In the genomic region with DNA sequence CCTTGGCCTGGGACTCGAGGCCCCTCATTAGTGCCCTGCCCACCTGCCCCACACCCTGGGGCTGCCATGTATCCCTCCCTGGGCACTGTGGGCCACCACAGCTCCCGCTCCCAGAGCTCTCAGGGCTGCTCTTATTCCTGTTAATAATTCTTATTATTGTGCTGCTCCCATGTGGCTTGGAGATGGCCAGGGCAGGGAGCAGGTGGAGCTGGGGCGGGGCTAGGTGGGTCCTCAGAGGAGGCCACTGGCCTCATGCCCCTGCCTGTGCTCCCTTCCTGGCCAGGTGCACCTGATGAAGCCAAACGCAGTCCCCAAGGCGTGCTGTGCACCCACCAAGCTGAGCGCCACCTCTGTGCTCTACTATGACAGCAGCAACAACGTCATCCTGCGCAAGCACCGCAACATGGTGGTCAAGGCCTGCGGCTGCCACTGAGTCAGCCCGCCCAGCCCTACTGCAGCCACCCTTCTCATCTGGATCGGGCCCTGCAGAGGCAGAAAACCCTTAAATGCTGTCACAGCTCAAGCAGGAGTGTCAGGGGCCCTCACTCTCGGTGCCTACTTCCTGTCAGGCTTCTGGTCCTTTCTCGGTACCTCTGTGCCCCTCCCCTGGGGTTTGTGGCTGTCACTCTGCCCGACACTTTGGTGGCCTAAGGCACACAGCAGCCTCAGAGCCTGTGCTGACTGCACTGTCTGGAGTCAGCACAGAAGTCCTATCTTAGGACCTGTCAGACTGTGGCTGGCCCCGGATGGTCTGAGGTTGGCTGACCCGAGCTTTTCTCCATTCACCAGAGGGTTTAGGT, we compare ENCODE assay signal across 9 cellular contexts. TPM values are rescaled to one million over a fixed set of nuclear protein-coding genes. Genes with fewer than 3 reads are reported as not detected.
A peak's percentile ranks its signal among the peaks of the same experiment; 100 is the strongest.
DNase-seq lines count a peak whose midpoint lies in the region; ATAC-seq, FAIRE-seq and TF ChIP-seq lines count a peak whose summit lies in the region.
"Had no signal": no experiment of that assay in that cellular context is flagged by ENCODE, and none has a peak within 500 bp of the region (broad histone marks: within the 10 kb centered on the region; RNA-seq: fewer than 3 reads in every experiment).

No MANE protein-coding gene starts in this region.

- H3K36me3 ChIP-seq in MM.1S (replicated peaks; ENCODE audit: insufficient read depth, low read length), result 0 out of 2 replicates have a peak, but pooled peaks cover 3% of the 10 kb centered on the region
- H3K36me3 ChIP-seq in SK-N-SH (replicated peaks in 1 of 2; ENCODE audit: control insufficient read depth in 1 of 2, insufficient read depth in 2 of 2, low read length in 1 of 2), result peaks cover 0 to 13% of the 10 kb centered on the region in 2 experiments

- TF ChIP-seq POLR2A in H54 (IDR thresholded peaks at IDR 0.05; ENCODE audit: low read depth, low read length), result no peak

- no peak for TF ChIP-seq EP300 in SK-N-SH (IDR thresholded peaks at IDR 0.05; ENCODE audit: borderline replicate concordance in 1 of 2, low read depth in 1 of 2, low read length in 1 of 2)

- ATAC-seq in GM18511 (IDR thresholded peaks at IDR 0.05; ENCODE audit: unreplicated experiment) (peak; percentile 98), GM21576 (IDR thresholded peaks at IDR 0.05; ENCODE audit: unreplicated experiment) (peak; percentile 93), right cardiac atrium (peak; percentile 29 to 53)

- H3K4me3 ChIP-seq in MM.1S (ENCODE audit: low read length), result no peak overlapping the region
- no peak overlapping the region for H3K4me3 ChIP-seq in right cardiac atrium (ENCODE audit: low read length)
- H3K4me3 ChIP-seq in SK-N-SH (ENCODE audit: low read depth in 2 of 2, low read length in 1 of 2), result no peak overlapping the region
- H3K4me3 ChIP-seq: dorsolateral prefrontal cortex had no signal

- POLR2A ChIA-PET in SK-N-SH (lab: Yijun Ruan, JAX), result interaction anchor here (0.6 kb wide), 1 partner anchor 257 kb away, joined by 3 read pairs; no protein-coding TSS in a partner anchor

- H3K9ac ChIP-seq in MM.1S (ENCODE audit: low read length) (peak overlapping the region; percentile 69), SK-N-SH (no peak overlapping the region)

- H2AFZ ChIP-seq in MM.1S (ENCODE audit: low read length), result no peak overlapping the region
- no peak overlapping the region for H2AFZ ChIP-seq in SK-N-SH (ENCODE audit: low read depth)

- H3K79me2 ChIP-seq in MM.1S (ENCODE audit: low read length) (peaks cover 23% of the 10 kb centered on the region), SK-N-SH (ENCODE audit: insufficient read depth) (no peaks in the 10 kb centered on the region)

- H3K4me2 ChIP-seq in MM.1S (ENCODE audit: low read depth, low read length) (peak overlapping the region; percentile 71), SK-N-SH (no peak overlapping the region)

- H3K9me2 ChIP-seq in MM.1S (replicated peaks; ENCODE audit: insufficient read depth, low read length), result no peaks in the 10 kb centered on the region
- H3K9me2 ChIP-seq in SK-N-SH, result no peaks in the 10 kb centered on the region

- H3K27ac ChIP-seq in MM.1S (ENCODE audit: low read length), result peak overlapping the region; percentile 96
- peak overlapping the region; percentile 72 for H3K27ac ChIP-seq in right cardiac atrium (ENCODE audit: low read length)
- H3K27ac ChIP-seq in SK-N-SH (ENCODE audit: low read depth in 2 of 2, low read length in 1 of 2), result no peak overlapping the region
- H3K27ac ChIP-seq: dorsolateral prefrontal cortex had no signal

- H3F3A ChIP-seq in MM.1S (ENCODE audit: insufficient read depth, low read length) (peaks cover 29% of the 10 kb centered on the region), SK-N-SH (replicated peaks; ENCODE audit: insufficient read depth) (no peaks in the 10 kb centered on the region)

- no peak for TF ChIP-seq RAD21 in SK-N-SH (IDR thresholded peaks at IDR 0.05; ENCODE audit: low read length)

- H3K27me3 ChIP-seq in MM.1S (replicated peaks; ENCODE audit: insufficient read depth, low read length) (no peaks in the 10 kb centered on the region), right cardiac atrium (ENCODE audit: control insufficient read depth, insufficient read depth) (no peaks in the 10 kb centered on the region), SK-N-SH (ENCODE audit: insufficient read depth) (no peaks in the 10 kb centered on the region)
- H3K27me3 ChIP-seq: dorsolateral prefrontal cortex had no signal

- CTCF ChIA-PET in SK-N-SH (lab: Yijun Ruan, JAX), result interaction anchor here (3.4 kb wide), 1 partner anchor 14 kb away, joined by 15 read pairs; no protein-coding TSS in a partner anchor

- H4K20me1 ChIP-seq in MM.1S (ENCODE audit: insufficient read depth, low read length), result no peaks in the 10 kb centered on the region
- H4K20me1 ChIP-seq in SK-N-SH (ENCODE audit: insufficient read depth), result no peaks in the 10 kb centered on the region

- no peaks in the 10 kb centered on the region for H3K9me3 ChIP-seq in MM.1S (replicated peaks; ENCODE audit: insufficient read depth, low read length)
- no peaks in the 10 kb centered on the region for H3K9me3 ChIP-seq in right cardiac atrium (ENCODE audit: control insufficient read depth, low read length)
- no peaks in the 10 kb centered on the region for H3K9me3 ChIP-seq in SK-N-SH

- peak; percentile 97 for DNase-seq in MM.1S
- DNase-seq in right cardiac atrium, result no peak
- no peak for DNase-seq in ecto neural progenitor cell (ENCODE audit: low spot score)
- no peak for DNase-seq in H54 (ENCODE audit: insufficient read length, low spot score)
- no peak for DNase-seq in Kasumi-1 (lab: John Stamatoyannopoulos, UW)
- no peak for DNase-seq in SK-N-SH

- intact Hi-C loops in right cardiac atrium (cut with DNase I), result no loop called here

- 84% methylated on average over 17 of the region's 17 CpGs for WGBS in right cardiac atrium
- WGBS in SK-N-SH (ENCODE audit: low lambda C conversion rate), result 91% methylated on average over 13 of the region's 17 CpGs

- FAIRE-seq in H54 (lab: Jason Lieb, UNC), result no peak

- no peak for TF ChIP-seq CTCF in MM.1S (IDR thresholded peaks at IDR 0.05; ENCODE audit: low read length)
- no peak for TF ChIP-seq CTCF in SK-N-SH (IDR thresholded peaks at IDR 0.05)

- H3K4me1 ChIP-seq in MM.1S (ENCODE audit: low read length) (peaks cover 39% of the 10 kb centered on the region), right cardiac atrium (ENCODE audit: control insufficient read depth, insufficient read depth, low read length) (no peaks in the 10 kb centered on the region), SK-N-SH (ENCODE audit: control insufficient read depth in 1 of 2, insufficient read depth in 2 of 2, low read depth in 1 of 2, low read length in 1 of 2) (no peaks in the 10 kb centered on the region)

TF ChIP-seq in SK-N-SH, 30 proteins besides CTCF, POLR2A, EP300 and RAD21:
- no peak for TF ChIP-seq YY1 (IDR thresholded peaks at IDR 0.05; ENCODE audit: low read depth)
- TF ChIP-seq RXRA (IDR thresholded peaks at IDR 0.05; ENCODE audit: borderline replicate concordance, low read depth), result no peak
- TF ChIP-seq, protein P1, sequence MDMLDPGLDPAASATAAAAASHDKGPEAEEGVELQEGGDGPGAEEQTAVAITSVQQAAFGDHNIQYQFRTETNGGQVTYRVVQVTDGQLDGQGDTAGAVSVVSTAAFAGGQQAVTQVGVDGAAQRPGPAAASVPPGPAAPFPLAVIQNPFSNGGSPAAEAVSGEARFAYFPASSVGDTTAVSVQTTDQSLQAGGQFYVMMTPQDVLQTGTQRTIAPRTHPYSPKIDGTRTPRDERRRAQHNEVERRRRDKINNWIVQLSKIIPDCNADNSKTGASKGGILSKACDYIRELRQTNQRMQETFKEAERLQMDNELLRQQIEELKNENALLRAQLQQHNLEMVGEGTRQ (IDR thresholded peaks at IDR 0.05; ENCODE audit: borderline replicate concordance, low read depth, low read length), result no peak
- no peak for TF ChIP-seq TCF12 (IDR thresholded peaks at IDR 0.05)
- no peak for TF ChIP-seq ELF1 (IDR thresholded peaks at IDR 0.05)
- no peak for TF ChIP-seq RFX5 (IDR thresholded peaks at IDR 0.05; ENCODE audit: low read length)
- TF ChIP-seq GABPA (IDR thresholded peaks at IDR 0.05; ENCODE audit: low read depth), result no peak
- no peak for TF ChIP-seq CHD2 (IDR thresholded peaks at IDR 0.05; ENCODE audit: low read length, partially characterized antibody)
- TF ChIP-seq JUND (IDR thresholded peaks at IDR 0.05), result no peak
- no peak for TF ChIP-seq TEAD4 (IDR thresholded peaks at IDR 0.05; ENCODE audit: borderline replicate concordance, insufficient read depth)
- TF ChIP-seq MXI1 (IDR thresholded peaks at IDR 0.05; ENCODE audit: low read depth, low read length), result no peak
- TF ChIP-seq, protein P2, sequence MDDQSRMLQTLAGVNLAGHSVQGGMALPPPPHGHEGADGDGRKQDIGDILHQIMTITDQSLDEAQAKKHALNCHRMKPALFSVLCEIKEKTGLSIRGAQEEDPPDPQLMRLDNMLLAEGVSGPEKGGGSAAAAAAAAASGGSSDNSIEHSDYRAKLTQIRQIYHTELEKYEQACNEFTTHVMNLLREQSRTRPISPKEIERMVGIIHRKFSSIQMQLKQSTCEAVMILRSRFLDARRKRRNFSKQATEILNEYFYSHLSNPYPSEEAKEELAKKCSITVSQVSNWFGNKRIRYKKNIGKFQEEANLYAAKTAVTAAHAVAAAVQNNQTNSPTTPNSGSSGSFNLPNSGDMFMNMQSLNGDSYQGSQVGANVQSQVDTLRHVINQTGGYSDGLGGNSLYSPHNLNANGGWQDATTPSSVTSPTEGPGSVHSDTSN (IDR thresholded peaks at IDR 0.05), result no peak
- no peak for TF ChIP-seq POLR2AphosphoS5 (IDR thresholded peaks at IDR 0.05; ENCODE audit: low read depth, low read length)
- no peak for TF ChIP-seq MEF2A (IDR thresholded peaks at IDR 0.05; ENCODE audit: borderline replicate concordance, low read depth)
- no peak for TF ChIP-seq NFIC (IDR thresholded peaks at IDR 0.05; ENCODE audit: borderline replicate concordance)

RNA-seq across cellular contexts. Expression of a gene that starts 34.1 kb away (rescaled TPM):
- total RNA-seq in right cardiac atrium, result 1 to 10 TPM; 1.6 to 2.5 (median 2.2) TPM
- polyA plus RNA-seq in right cardiac atrium (0.32 TPM), SK-N-SH (2012; rRNA removed) (0.05 and 0.16 TPM in 2 replicates)
- 0.03 TPM in 1 of 2 replicates, not detected in the other for polyA plus RNA-seq in SK-N-SH (2012; cell fraction: cytosol; rRNA removed)
- not detected in 2 replicates for polyA plus RNA-seq in SK-N-SH (2012; cell fraction: nucleus; rRNA removed)

RNA-seq across cellular contexts. Expression of a gene that starts 51.0 kb away (rescaled TPM):
- 100 to 1,000 TPM; 267 to 489 (median 336) TPM for total RNA-seq in right cardiac atrium
- polyA plus RNA-seq in right cardiac atrium, result 154 TPM
- 63.0 and 68.8 TPM in 2 replicates for polyA plus RNA-seq in SK-N-SH (2012; rRNA removed)
- 71.5 and 73.9 TPM in 2 replicates for polyA plus RNA-seq in SK-N-SH (2012; cell fraction: cytosol; rRNA removed)
- polyA plus RNA-seq in SK-N-SH (2012; cell fraction: nucleus; rRNA removed), result 273 and 297 TPM in 2 replicates

Comparison
In these comparisons a context has a peak if more than half of its experiments do, and no peak if none do; other contexts are left out.
1. ATAC-seq: peak in every context shown above with its lines; median percentile 98 in GM18511; 93 in GM21576; 41 in right cardiac atrium.
2. H3K27ac ChIP-seq: peak in MM.1S (single experiment) and right cardiac atrium (single experiment); none in SK-N-SH (0 of 2).